Comparison of ENCODE assay signal across 7 cellular contexts in the genomic region with DNA sequence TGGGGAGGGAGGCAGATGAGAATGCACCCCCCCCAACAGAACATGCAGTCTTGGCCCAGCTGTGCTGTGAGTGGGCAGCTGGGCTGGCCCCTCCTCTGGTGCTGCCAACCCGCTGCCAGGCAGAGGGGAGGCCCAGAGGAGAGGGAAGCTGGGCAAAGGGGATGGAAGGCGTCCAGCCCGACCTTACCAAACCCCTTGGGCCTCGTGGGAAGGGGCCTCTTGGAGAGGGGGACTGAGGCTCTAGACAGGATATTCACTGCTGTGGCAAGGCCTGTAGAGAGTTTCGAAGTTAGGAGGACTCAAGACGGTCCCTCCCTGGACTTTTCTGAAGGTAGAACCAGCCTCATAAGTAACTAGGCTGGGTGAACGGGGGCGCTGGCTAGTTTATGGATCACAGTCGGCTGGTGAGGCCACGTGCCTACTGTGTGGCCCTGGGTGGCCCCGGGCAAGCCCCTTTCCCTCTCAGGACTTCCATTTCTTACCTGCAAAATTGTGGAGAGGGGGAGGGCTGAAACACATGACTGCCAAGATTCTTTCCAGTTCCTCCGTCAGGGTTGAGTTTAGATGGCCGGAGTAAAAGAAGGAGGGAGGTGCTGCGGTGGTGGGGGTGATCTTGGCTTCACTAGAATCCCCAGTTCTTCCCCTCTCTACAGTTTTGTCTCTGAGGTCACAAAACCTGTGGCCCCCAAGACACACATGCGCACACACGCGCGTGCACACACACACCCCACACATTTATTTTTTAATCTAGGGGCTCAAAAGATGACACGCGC. TPM values are rescaled to one million over a fixed set of nuclear protein-coding genes. Genes with fewer than 3 reads are reported as not detected.
DNase-seq lines count a peak whose midpoint lies in the region; ATAC-seq and TF ChIP-seq lines count a peak whose summit lies in the region.

No MANE protein-coding gene starts in this region.

- H3K27ac ChIP-seq in adipose tissue (ENCODE audit: low read depth, low read length) (peak overlapping the region; percentile 84), hepatocyte (peak overlapping the region; percentile 62)

- H4K20me1 ChIP-seq in hepatocyte (ENCODE audit: insufficient read depth, poor library complexity, severe bottlenecking), result no peaks in the 10 kb centered on the region

- 7 to 59% (median 11%) methylated on average over 19 to 20 of the region's 20 CpGs for WGBS in adipose tissue, 3 donors
- WGBS in hepatocyte (ENCODE audit: low lambda C conversion rate, missing lambda C conversion rate), result 73% methylated on average over 20 of the region's 20 CpGs

- H3K4me3 ChIP-seq in hepatocyte (peak overlapping the region; percentile 37), skeletal muscle cell (ENCODE audit: low read depth, low read length) (peak overlapping the region; percentile 36)

- TF ChIP-seq CTCF in hepatocyte (IDR thresholded peaks at IDR 0.05; ENCODE audit: poor library complexity), result no peak

- H3K4me1 ChIP-seq in hepatocyte (ENCODE audit: insufficient read depth), result peaks cover 12% of the 10 kb centered on the region

- no peaks in the 10 kb centered on the region for H3K9me2 ChIP-seq in hepatocyte (replicated peaks; ENCODE audit: insufficient read depth)

- no peaks in the 10 kb centered on the region for H3K36me3 ChIP-seq in hepatocyte (replicated peaks; ENCODE audit: insufficient read depth, low read depth)

- H3K9me3 ChIP-seq in hepatocyte (ENCODE audit: low read depth), result no peaks in the 10 kb centered on the region

- peak overlapping the region; percentile 76 for H2AFZ ChIP-seq in hepatocyte

- H3K4me2 ChIP-seq in hepatocyte, result peak overlapping the region; percentile 86

- DNase-seq in OCI-M1 (lab: John Stamatoyannopoulos, UW) (peak; percentile 72), hepatocyte (ENCODE audit: low spot score) (no peak), skeletal muscle cell (ENCODE audit: low read depth) (no peak), superior temporal gyrus (ENCODE audit: extremely low spot score) (no peak)

- peak; percentile 16 for ATAC-seq in GM19043 (IDR thresholded peaks at IDR 0.05; ENCODE audit: low read depth, unreplicated experiment)
- no peak for ATAC-seq in GM19467 (IDR thresholded peaks at IDR 0.05; ENCODE audit: unreplicated experiment)

- H3K79me2 ChIP-seq in hepatocyte, result no peaks in the 10 kb centered on the region

- H3K27me3 ChIP-seq in hepatocyte, result peaks cover 6% of the 10 kb centered on the region

RNA-seq across cellular contexts. Expression of gene STAT5A, which starts 0.8 kb away (rescaled TPM):
- 100 to 1,000 TPM in 1 of 3 donors, 10 to 100 TPM in 2; 22.7 to 151 (median 57.1) TPM for polyA plus RNA-seq in adipose tissue
- total RNA-seq in hepatocyte, result 5.5 and 6.5 TPM in 2 replicates
- polyA plus RNA-seq in hepatocyte, result 3.5 and 6.1 TPM in 2 replicates

RNA-seq across cellular contexts. Expression of gene STAT5B, which starts 11.3 kb away (rescaled TPM):
- polyA plus RNA-seq in adipose tissue (10 to 100 TPM; 17.4 to 60.8 (median 47.1) TPM), hepatocyte (18.7 and 25.7 TPM in 2 replicates)
- total RNA-seq in hepatocyte, result 26.0 and 27.9 TPM in 2 replicates
